Comparison of ENCODE assay signal across 8 cellular contexts in the genomic region with DNA sequence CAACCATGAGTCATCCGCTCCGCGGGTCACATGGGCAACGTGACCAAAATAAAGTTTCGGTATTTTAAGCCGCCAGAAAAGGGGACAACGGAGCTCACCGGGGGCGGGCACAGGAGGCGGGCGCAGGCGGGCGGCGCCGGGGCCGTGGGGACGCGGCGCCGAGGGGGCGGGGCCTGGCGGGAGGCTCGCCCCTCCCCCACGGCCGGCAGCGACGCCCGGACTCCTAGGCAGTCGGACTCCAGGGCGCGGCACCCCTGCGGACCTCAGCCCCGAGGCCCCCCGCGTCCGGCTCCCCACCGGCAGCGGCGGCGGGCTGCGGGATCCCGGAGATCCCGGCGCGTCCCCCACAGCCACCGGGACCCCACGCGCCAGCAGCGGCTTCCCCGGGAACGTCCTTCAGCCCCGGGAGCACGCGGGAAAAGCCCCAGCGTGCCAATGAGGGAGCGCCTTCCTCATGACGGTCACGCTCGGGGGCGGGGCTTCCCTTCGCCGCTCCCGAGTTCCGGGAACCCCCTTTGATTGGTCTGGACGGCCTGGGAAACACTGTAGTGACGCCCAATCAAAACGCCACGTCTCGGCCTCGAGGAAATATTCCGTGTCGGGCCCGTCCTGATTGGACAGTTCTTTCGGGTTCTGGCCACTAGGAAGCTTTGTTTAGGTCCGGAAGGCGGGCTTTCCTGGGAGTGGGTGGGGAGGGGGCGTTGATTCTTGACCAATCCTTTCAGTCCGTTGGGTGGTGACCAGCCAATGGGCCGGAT. TPM values are rescaled to one million over a fixed set of nuclear protein-coding genes. Genes with fewer than 3 reads are reported as not detected.
A peak's percentile ranks its signal among the peaks of the same experiment; 100 is the strongest.
DNase-seq lines count a peak whose midpoint lies in the region; ATAC-seq and TF ChIP-seq lines count a peak whose summit lies in the region.

No MANE protein-coding gene starts in this region.

- intact Hi-C loops in adrenal gland (cut with DNase I) = loop anchor here (5.0 to 10.0 kb wide), 2 partner anchors 57 to 290 kb away; no protein-coding TSS in a partner anchor
- intact Hi-C loops in cardiac septum (cut with DNase I) = loop anchor here (5.0 to 10.0 kb wide), 3 partner anchors 42 to 170 kb away; a partner anchor contains a TSS

- no peak overlapping the region for H3K9ac ChIP-seq in parathyroid adenoma

- TF ChIP-seq CTCF in GM13976 (IDR thresholded peaks at IDR 0.05; ENCODE audit: borderline replicate concordance, control extremely low read depth, extremely low read depth, insufficient read depth, missing control alignments) = no peak
- TF ChIP-seq CTCF in adrenal gland (IDR thresholded peaks at IDR 0.05) = peak in 1 of 6 experiments; percentile 30
- TF ChIP-seq CTCF in parathyroid adenoma (IDR thresholded peaks at IDR 0.05) = no peak
- TF ChIP-seq CTCF in tibial nerve (IDR thresholded peaks at IDR 0.05) = peak in 2 of 5 experiments; percentile 48 to 62

- in situ Hi-C loops in GM13976 (cut with MboI; ENCODE audit: low sequenced_read_pairs, unreplicated experiment) = no loop called here

- TF ChIP-seq POLR2A in adrenal gland (IDR thresholded peaks at IDR 0.05) = peak; percentile 82 to 97
- peak; percentile 87 to 95 for TF ChIP-seq POLR2A in tibial nerve (IDR thresholded peaks at IDR 0.05)

- H3K4me1 ChIP-seq in adrenal gland (replicated peaks in 1 of 2) (peaks cover 4 to 31% of the 10 kb centered on the region in 2 donors), parathyroid adenoma (no peaks in the 10 kb centered on the region), tibial nerve (peaks cover 0 to 48% (median 14%) of the 10 kb centered on the region in 4 donors)

- peak overlapping the region; percentile 82 for H3K4me2 ChIP-seq in parathyroid adenoma (ENCODE audit: low read length)

- H3K79me2 ChIP-seq in parathyroid adenoma = peaks cover 13% of the 10 kb centered on the region

- H3K27me3 ChIP-seq in adrenal gland (no peaks in the 10 kb centered on the region), parathyroid adenoma (ENCODE audit: control insufficient read depth, insufficient read depth, low read length) (no peaks in the 10 kb centered on the region), tibial nerve (no peaks in the 10 kb centered on the region)

- H3K27ac ChIP-seq in adrenal gland = peak overlapping the region; percentile 80 to 99 (median 98)
- H3K27ac ChIP-seq in parathyroid adenoma = peak overlapping the region; percentile 94
- H3K27ac ChIP-seq in tibial nerve = peak overlapping the region; percentile 95 to 100 (median 98)

- DNase-seq in GM13976 (ENCODE audit: low spot score) (peak; percentile 99), NCI-H1436 treated with DMSO at 0.1 percent for 48 hours (lab: John Stamatoyannopoulos, UW) (peak; percentile 99), T follicular helper cell (ENCODE audit: low read depth) (peak; percentile 99), adrenal gland (peak; percentile 99 to 100 (median 100)), cardiac septum (ENCODE audit: low spot score) (peak; percentile 100), tibial nerve (ENCODE audit: low spot score in 2 of 2) (peak; percentile 100)

- TF ChIP-seq EP300 in tibial nerve (IDR thresholded peaks at IDR 0.05) = peak; percentile 71 to 91

- H3K36me3 ChIP-seq in adrenal gland (replicated peaks in 1 of 2) = no peaks in the 10 kb centered on the region
- H3K36me3 ChIP-seq in parathyroid adenoma (ENCODE audit: control insufficient read depth, insufficient read depth, low read length) = no peaks in the 10 kb centered on the region
- H3K36me3 ChIP-seq in tibial nerve = no peaks in the 10 kb centered on the region

- H3K4me3 ChIP-seq in adrenal gland (peak overlapping the region in 2 of 4 donors; percentile 80 to 86), parathyroid adenoma (ENCODE audit: low read depth, low read length) (peak overlapping the region; percentile 81), tibial nerve (peak overlapping the region; percentile 72 to 97 (median 88))

- H3K9me3 ChIP-seq in adrenal gland (replicated peaks in 1 of 3) = no peaks in the 10 kb centered on the region
- H3K9me3 ChIP-seq in parathyroid adenoma (ENCODE audit: control insufficient read depth, low read length) = no peaks in the 10 kb centered on the region
- H3K9me3 ChIP-seq in tibial nerve = no peaks in the 10 kb centered on the region

- peak; percentile 75 for ATAC-seq in HG02852 (IDR thresholded peaks at IDR 0.05; ENCODE audit: unreplicated experiment)

- H2AFZ ChIP-seq in parathyroid adenoma = peak overlapping the region; percentile 75

- 0 to 1% (median 0%) methylated on average over 1 to 79 of the region's 79 CpGs for WGBS in adrenal gland, 4 donors
- 0 to 1% methylated on average over 9 to 58 of the region's 79 CpGs for WGBS in tibial nerve, 2 donors

RNA-seq across cellular contexts. Expression of a gene that starts 0.5 kb away (rescaled TPM):
- 100 to 1,000 TPM in 2 of 8 donors, 10 to 100 TPM in 6; 62.9 to 129 (median 77.4) TPM for total RNA-seq in adrenal gland
- polyA plus RNA-seq in adrenal gland = 100 to 1,000 TPM; 114 to 141 (median 131) TPM
- 114 TPM for total RNA-seq in cardiac septum
- 100 to 1,000 TPM in 2 of 4 donors, 10 to 100 TPM in 2; 41.8 to 104 (median 87.2) TPM for total RNA-seq in tibial nerve
